ENCODE assay signal across 23 cellular contexts in genomic region chr4:103137446-103137827, GRCh38. TPM values are rescaled to one million over a fixed set of nuclear protein-coding genes. Genes with fewer than 3 reads are reported as not detected.
A peak's percentile ranks its signal among the peaks of the same experiment; 100 is the strongest.
DNase-seq lines count a peak whose midpoint lies in the region; ATAC-seq, FAIRE-seq and TF ChIP-seq lines count a peak whose summit lies in the region.
"Had no signal": no experiment of that assay in that cellular context is flagged by ENCODE, and none has a peak within 500 bp of the region (broad histone marks: within the 10 kb centered on the region; RNA-seq: fewer than 3 reads in every experiment).

No MANE protein-coding gene starts in this region.

- H3K36me3 ChIP-seq in PC-3 (ENCODE audit: low read depth, low read length) (peaks cover 54% of the 10 kb centered on the region), heart left ventricle (peaks cover 0 to 8% (median 0%) of the 10 kb centered on the region in 9 donors)
- H3K36me3 ChIP-seq: left lung, stomach had no signal

- FAIRE-seq in RCC 7860 (lab: Jason Lieb, UNC) = no peak
- FAIRE-seq: A204.1 had no signal

- H3K4me3 ChIP-seq in PC-3 (ENCODE audit: low read length) = no peak overlapping the region
- H3K4me3 ChIP-seq in epithelial cell of esophagus (ENCODE audit: low read length) = no peak overlapping the region
- H3K4me3 ChIP-seq in heart left ventricle = no peak overlapping the region
- H3K4me3 ChIP-seq: left lung, stomach had no signal

- H2AFZ ChIP-seq in PC-3 (ENCODE audit: low read length) = peak overlapping the region; percentile 16; the same call in 1 of the 2 replicates

- POLR2A ChIA-PET in PC-3 (lab: Charles Lee; ENCODE audit: unreplicated experiment) = no interaction called here

- no peaks in the 10 kb centered on the region for H3K9me3 Mint-ChIP-seq in T-helper 1 cell treated with Interleukin-12 subunit alpha and Interleukin-12 subunit beta and Interleukin-4 antibody, amounts not matched to agents 30 μg/mL and 1 μg/mL, for 36 hours
- H3K9me3 Mint-ChIP-seq: activated naive CD8-positive, alpha-beta T cell treated with anti-CD3 and anti-CD28 coated beads, Interleukin-2, amount 10 ng/mL, durations not matched to agents 7 days and 5 days; central memory CD8-positive, alpha-beta T cell; effector memory CD8-positive, alpha-beta T cell had no signal

- ATAC-seq in PC-3 (peak; percentile 92), GM21360 (IDR thresholded peaks at IDR 0.05; ENCODE audit: unreplicated experiment) (no peak), heart left ventricle (no peak)
- ATAC-seq: effector memory CD8-positive, alpha-beta T cell; left lung; sciatic nerve had no signal

- H4K20me1 ChIP-seq in PC-3 (ENCODE audit: low read length) = no peaks in the 10 kb centered on the region

- no peak for DNase-seq in T-helper 1 cell
- peak; percentile 80 for DNase-seq in PC-3
- peak; percentile 75 for DNase-seq in epithelial cell of esophagus (ENCODE audit: low read depth)
- DNase-seq in pulmonary artery endothelial cell (ENCODE audit: low read depth, low spot score) = peak; percentile 37
- DNase-seq in RCC 7860 (ENCODE audit: low spot score) = no peak
- no peak for DNase-seq in heart left ventricle
- DNase-seq: activated CD4-positive, alpha-beta T cell treated with anti-CD3 and anti-CD28 coated beads, Interleukin-2, amount 50 U/mL, for 4 hours; activated naive CD8-positive, alpha-beta T cell treated with anti-CD3 and anti-CD28 coated beads, Interleukin-2, amount 10 ng/mL, durations not matched to agents 7 days and 5 days; activated T-cell treated with anti-CD3 and anti-CD28 coated beads for 4 hours; DMS79; effector memory CD8-positive, alpha-beta T cell; left lung; NCI-H1092 treated with DMSO at 0.1 percent for 48 hours; NCI-H69; nucleus accumbens; stimulated activated CD4-positive, alpha-beta T cell treated with anti-CD3 and anti-CD28 coated beads, Interleukin-2, amount 100 ng/mL, for 24 hours; stomach had no signal

- CTCF ChIA-PET in PC-3 (lab: Charles Lee) = interaction anchor here (0.9 kb wide), 1 partner anchor 38 kb away, joined by 3 read pairs; the partner anchor contains the start of gene BDH2

- peak overlapping the region; percentile 67 for H3K4me2 ChIP-seq in PC-3 (ENCODE audit: low read length)

- peak overlapping the region; percentile 6 for H3K27ac Mint-ChIP-seq in T-helper 1 cell treated with Interleukin-12 subunit alpha and Interleukin-12 subunit beta and Interleukin-4 antibody, amounts not matched to agents 30 μg/mL and 1 μg/mL, for 36 hours
- H3K27ac Mint-ChIP-seq: activated naive CD8-positive, alpha-beta T cell treated with anti-CD3 and anti-CD28 coated beads, Interleukin-2, amount 10 ng/mL, durations not matched to agents 7 days and 5 days had no signal

- H3K4me1 Mint-ChIP-seq in T-helper 1 cell treated with Interleukin-12 subunit alpha and Interleukin-12 subunit beta and Interleukin-4 antibody, amounts not matched to agents 30 μg/mL and 1 μg/mL, for 36 hours (ENCODE audit: low read depth) = peaks cover 6% of the 10 kb centered on the region
- H3K4me1 Mint-ChIP-seq: central memory CD8-positive, alpha-beta T cell had no signal

- H3K9me2 ChIP-seq in PC-3 (replicated peaks; ENCODE audit: low read length) = no peaks in the 10 kb centered on the region

- TF ChIP-seq CTCF in PC-3 (conservative IDR thresholded peaks at IDR 0.05; ENCODE audit: low read depth, low read length) (0 out of 2 replicates have a peak, but pooled peaks have one; percentile 26), epithelial cell of esophagus (IDR thresholded peaks at IDR 0.05; ENCODE audit: insufficient read depth, low read depth, low read length, missing control alignments) (no peak), heart left ventricle (IDR thresholded peaks at IDR 0.05) (no peak)

- BruUV-seq in PC-3 (replicated peaks; lab: Mats Ljungman, UMichigan) = no TSS peak

- H3K27me3 ChIP-seq in PC-3 (ENCODE audit: low read length) (no peaks in the 10 kb centered on the region), heart left ventricle (no peaks in the 10 kb centered on the region)
- H3K27me3 ChIP-seq: left lung, stomach had no signal

- H3K27ac ChIP-seq in PC-3 (ENCODE audit: low read length) (peak overlapping the region; percentile 78), heart left ventricle (no peak overlapping the region)
- H3K27ac ChIP-seq: stomach had no signal

- H3K9ac ChIP-seq in PC-3 (ENCODE audit: low read length) = no peak overlapping the region

- H3K4me1 ChIP-seq in PC-3 (ENCODE audit: insufficient read depth, low read length) (peaks cover 39% of the 10 kb centered on the region), heart left ventricle (no peaks in the 10 kb centered on the region)
- H3K4me1 ChIP-seq: left lung, stomach had no signal

- no peak overlapping the region for H3K4me3 Mint-ChIP-seq in T-helper 1 cell treated with Interleukin-12 subunit alpha and Interleukin-12 subunit beta and Interleukin-4 antibody, amounts not matched to agents 30 μg/mL and 1 μg/mL, for 36 hours
- H3K4me3 Mint-ChIP-seq: activated naive CD8-positive, alpha-beta T cell treated with anti-CD3 and anti-CD28 coated beads, Interleukin-2, amount 10 ng/mL, durations not matched to agents 7 days and 5 days; central memory CD8-positive, alpha-beta T cell; effector memory CD8-positive, alpha-beta T cell had no signal

- no peaks in the 10 kb centered on the region for H3K27me3 Mint-ChIP-seq in T-helper 1 cell treated with Interleukin-12 subunit alpha and Interleukin-12 subunit beta and Interleukin-4 antibody, amounts not matched to agents 30 μg/mL and 1 μg/mL, for 36 hours (ENCODE audit: low read depth)
- H3K27me3 Mint-ChIP-seq: activated naive CD8-positive, alpha-beta T cell treated with anti-CD3 and anti-CD28 coated beads, Interleukin-2, amount 10 ng/mL, durations not matched to agents 7 days and 5 days; CD4-positive, alpha-beta memory T cell; central memory CD8-positive, alpha-beta T cell; effector memory CD8-positive, alpha-beta T cell had no signal

- no peak for TF ChIP-seq POLR2A in heart left ventricle (IDR thresholded peaks at IDR 0.05)

- peaks cover 60% of the 10 kb centered on the region for H3K36me3 Mint-ChIP-seq in T-helper 1 cell treated with Interleukin-12 subunit alpha and Interleukin-12 subunit beta and Interleukin-4 antibody, amounts not matched to agents 30 μg/mL and 1 μg/mL, for 36 hours (ENCODE audit: low read depth)
- H3K36me3 Mint-ChIP-seq: CD4-positive, alpha-beta memory T cell had no signal

- intact Hi-C loops in PC-3 (cut with micrococcal nuclease) = no loop called here
- intact Hi-C loops in heart left ventricle (cut with DNase I) = no loop called here

- H3F3A ChIP-seq in PC-3 (ENCODE audit: low read length, unreplicated experiment) = peaks cover 4% of the 10 kb centered on the region

- whole genome bisulfite sequencing in heart left ventricle, 4 donors = 99 to 100% (median 100%) methylated on average over 1 of the region's 1 CpG

- no peaks in the 10 kb centered on the region for H3K9me3 ChIP-seq in PC-3 (ENCODE audit: low read length)
- no peaks in the 10 kb centered on the region for H3K9me3 ChIP-seq in heart left ventricle
- H3K9me3 ChIP-seq: left lung, stomach had no signal

- H3K79me2 ChIP-seq in PC-3 (ENCODE audit: low read length) = no peaks in the 10 kb centered on the region

RNA-seq across cellular contexts. Expression of gene BDH2, which starts 37.8 kb away (rescaled TPM):
- total RNA-seq in PC-3 (2014; rRNA removed) (10.5 and 16.0 TPM in 2 replicates), pulmonary artery endothelial cell (33.4 and 34.2 TPM in 2 replicates), heart left ventricle (10 to 100 TPM; 20.3 to 38.0 (median 25.8) TPM)
- polyA plus RNA-seq in heart left ventricle = 10 to 100 TPM; 21.4 to 23.0 TPM

Comparison
In these comparisons a context has a peak if more than half of its experiments do, and no peak if none do; other contexts are left out.
1. DNase-seq: peak in PC-3 (single experiment), epithelial cell of esophagus (single experiment) and pulmonary artery endothelial cell (single experiment); none in T-helper 1 cell (0 of 5), RCC 7860 (single experiment) and heart left ventricle (0 of 5).